32 cellular contexts compared by ENCODE assay signal in the genomic region with DNA sequence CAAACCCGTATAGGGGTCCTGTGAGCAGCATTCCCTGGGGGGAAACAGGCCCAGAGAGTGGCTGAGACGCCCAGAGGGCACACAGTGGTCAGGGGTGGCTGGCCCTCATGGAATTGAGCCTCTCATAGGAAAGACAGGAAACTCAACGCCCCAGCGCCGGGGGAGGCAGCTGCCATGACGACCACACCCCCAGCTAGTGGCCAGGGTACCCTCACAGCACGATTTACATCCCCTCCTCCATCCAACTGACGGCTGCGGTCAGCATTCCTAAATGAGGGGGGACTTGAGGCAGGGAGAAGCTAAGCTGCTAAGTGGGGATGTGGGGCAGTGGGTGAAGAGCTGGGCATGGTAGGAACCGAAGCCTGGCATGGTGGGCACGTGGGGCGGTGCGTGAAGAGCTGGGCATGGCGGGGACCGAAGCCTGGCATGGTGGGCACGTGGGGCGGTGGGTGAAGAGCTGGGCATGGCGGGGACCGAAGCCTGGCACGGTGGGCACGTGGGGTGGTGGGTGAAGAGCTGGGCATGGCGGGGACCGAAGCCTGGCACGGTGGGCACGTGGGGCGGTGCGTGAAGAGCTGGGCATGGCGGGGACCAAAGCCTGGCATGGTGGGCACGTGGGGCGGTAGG. TPM values are rescaled to one million over a fixed set of nuclear protein-coding genes. Genes with fewer than 3 reads are reported as not detected.
"Had no signal": no experiment of that assay in that cellular context is flagged by ENCODE, and none has a peak within 500 bp of the region (broad histone marks: within the 10 kb centered on the region; RNA-seq: fewer than 3 reads in every experiment).

No MANE protein-coding gene starts in this region.

- H3K79me2 ChIP-seq: hepatocyte had no signal

- H3K9me3 ChIP-seq: left ventricle myocardium inferior, mucosa of descending colon, pancreas, prostate gland, sigmoid colon, spleen, tibial nerve, upper lobe of left lung, vagina had no signal

- ATAC-seq: mucosa of descending colon; naive thymus-derived CD4-positive, alpha-beta T cell; right cardiac atrium; stimulated activated effector memory CD8-positive, alpha-beta T cell treated with anti-CD3 and anti-CD28 coated beads, Interleukin-12 subunit alpha, Interleukin-12 subunit beta, amount 100 ng/mL, for 72 hours had no signal

- H3K4me3 ChIP-seq: hepatocyte, left ventricle myocardium inferior, lung, mucosa of descending colon, pancreas, prostate gland, sigmoid colon, spleen, tibial nerve, upper lobe of left lung, vagina had no signal

- H3K27ac ChIP-seq: hepatocyte, left ventricle myocardium inferior, pancreas, prostate gland, sigmoid colon, spleen, tibial nerve, vagina had no signal

- FAIRE-seq: pancreas, small intestine had no signal

- H2AFZ ChIP-seq: hepatocyte had no signal

- H3K27me3 ChIP-seq: hepatocyte, pancreas, sigmoid colon, spleen, tibial nerve, upper lobe of left lung, vagina had no signal

- DNase-seq: left ventricle myocardium inferior; midbrain; mucosa of descending colon; naive thymus-derived CD4-positive, alpha-beta T cell; nucleus accumbens; posterior cingulate gyrus; retina; sigmoid colon; small intestine; spleen; stimulated activated CD4-positive, alpha-beta T cell treated with anti-CD3 and anti-CD28 coated beads, Interleukin-4, amount 100 ng/mL, for 24 hours; stimulated activated naive CD4-positive, alpha-beta T cell had no signal

- H3K4me1 ChIP-seq: left ventricle myocardium inferior, pancreas, prostate gland, sigmoid colon, spleen, tibial nerve, upper lobe of left lung, vagina had no signal

- H3K4me2 ChIP-seq: hepatocyte had no signal

RNA-seq across cellular contexts. Expression of gene RNU6-9, which starts 10.3 kb away (rescaled TPM):
- total RNA-seq: hepatocyte; kidney epithelial cell; left ventricle myocardium inferior; lower leg skin; lung; mesenteric fat pad; mucosa of descending colon; myocyte; naive thymus-derived CD4-positive, alpha-beta T cell; natural killer cell treated with Interleukin-12 subunit alpha and Interleukin-12 subunit beta and Interleukin-15 and Interleukin-18, amount 100 ng/mL, for 72 hours; osteoblast; pancreas; prostate gland; right cardiac atrium; sigmoid colon; spleen; subcutaneous adipose tissue; temporal lobe; tibial nerve; upper lobe of left lung; urinary bladder; vagina had no signal
- polyA plus RNA-seq: hepatocyte; lung; naive thymus-derived CD4-positive, alpha-beta T cell; neural cell; pancreas; right cardiac atrium; sigmoid colon; small intestine; spleen; thymus; urinary bladder had no signal

RNA-seq across cellular contexts. Expression of gene ELANE, which starts 30.9 kb away (rescaled TPM):
- total RNA-seq: myocyte; natural killer cell treated with Interleukin-12 subunit alpha and Interleukin-12 subunit beta and Interleukin-15 and Interleukin-18, amount 100 ng/mL, for 72 hours; urinary bladder; vagina had no signal
- polyA plus RNA-seq: naive thymus-derived CD4-positive, alpha-beta T cell; neural cell had no signal
